In genomic region chr12:118541945-118542344, GRCh38 we compare ENCODE assay signal across 22 cellular contexts.
DNase-seq lines count a peak whose midpoint lies in the region; ATAC-seq lines count a peak whose summit lies in the region.
"Had no signal": no experiment of that assay in that cellular context is flagged by ENCODE, and none has a peak within 500 bp of the region (broad histone marks: within the 10 kb centered on the region; RNA-seq: fewer than 3 reads in every experiment).

No MANE protein-coding gene starts in this region.

- H3K4me2 ChIP-seq in mesendoderm (ENCODE audit: low read length): no peak overlapping the region
- H3K4me2 ChIP-seq: GM23338 had no signal

- H2AK5ac ChIP-seq in mesendoderm (ENCODE audit: low read length): no peak overlapping the region

- H3K27ac ChIP-seq in mesendoderm (ENCODE audit: low read depth, low read length): no peak overlapping the region
- H3K27ac ChIP-seq: SK-N-MC had no signal

- H3K4ac ChIP-seq in mesendoderm (ENCODE audit: low read depth, low read length): no peak overlapping the region

- H3K36me3 ChIP-seq in mesendoderm (ENCODE audit: control insufficient read depth, insufficient read depth, low read length): no peaks in the 10 kb centered on the region

- no peaks in the 10 kb centered on the region for H3K79me2 ChIP-seq in mesendoderm (ENCODE audit: control insufficient read depth, insufficient read depth, low read length)

- no peak overlapping the region for H3K23ac ChIP-seq in mesendoderm (ENCODE audit: low read length)

- H3K56ac ChIP-seq in mesendoderm (ENCODE audit: low read length): no peak overlapping the region

- H2BK5ac ChIP-seq in mesendoderm (ENCODE audit: low read length): no peak overlapping the region

- H3K27me3 ChIP-seq in mesendoderm (ENCODE audit: insufficient read depth, low read length, poor library complexity): no peaks in the 10 kb centered on the region

- ATAC-seq in HG03439 (IDR thresholded peaks at IDR 0.05; ENCODE audit: unreplicated experiment) (no peak), GM19324 (IDR thresholded peaks at IDR 0.05; ENCODE audit: low FRiP score, unreplicated experiment) (no peak)
- ATAC-seq: GM23338, Panc1 had no signal

- H3K9ac ChIP-seq in mesendoderm (ENCODE audit: low read length): no peak overlapping the region

- H4K8ac ChIP-seq in mesendoderm (ENCODE audit: low read depth, low read length): no peak overlapping the region

- no peaks in the 10 kb centered on the region for H3K79me1 ChIP-seq in mesendoderm (ENCODE audit: low read length)

- WGBS in mesendoderm (ENCODE audit: extremely low coverage, insufficient coverage, low lambda C conversion rate): no CpG with 5 or more reads among the region's 6 CpGs

- H3K18ac ChIP-seq in mesendoderm (ENCODE audit: low read length): no peak overlapping the region

- in situ Hi-C loops in SK-MEL-5 (cut with HindIII; ENCODE audit: low pct_unique_long_range_greater_than_20kb, low sequenced_read_pairs): no loop called here

- no peak overlapping the region for H2BK120ac ChIP-seq in mesendoderm (ENCODE audit: low read depth, low read length)

- DNase-seq in HCEC 1CT: peak; percentile 25
- peak; percentile 36 for DNase-seq in M059J (ENCODE audit: low read depth)
- peak; percentile 53 for DNase-seq in SK-MEL-5 (ENCODE audit: low read depth, low spot score)
- peak; percentile 14 for DNase-seq in mesendoderm
- DNase-seq in stimulated activated CD4-positive, alpha-beta T cell treated with anti-CD3 and anti-CD28 coated beads, Interleukin-4, amount 100 ng/mL, for 1 hour: no peak
- no peak for DNase-seq in NCI-H2196 treated with DMSO at 0.1 percent for 48 hours (lab: John Stamatoyannopoulos, UW; ENCODE audit: unreplicated experiment)
- DNase-seq: CD8-positive, alpha-beta memory T cell; DMS 273 treated with DMSO at 0.1 percent for 48 hours; DND-41; IMR-90; NCI-H1105; NCI-H1436 treated with DMSO at 0.1 percent for 48 hours; NCI-H187 treated with DMSO at 0.1 percent for 48 hours; NCI-H446 treated with DMSO at 0.1 percent for 48 hours; NCI-H526; NCI-H82; SHP77 treated with DMSO at 0.1 percent for 48 hours had no signal

- no peak overlapping the region for H4K5ac ChIP-seq in mesendoderm (ENCODE audit: low read length)

- no peak overlapping the region for H2BK15ac ChIP-seq in mesendoderm (replicated peaks; ENCODE audit: low read depth)

- no peaks in the 10 kb centered on the region for H3K4me1 ChIP-seq in mesendoderm (ENCODE audit: control insufficient read depth, low read depth, low read length)

- H3K4me3 ChIP-seq in mesendoderm (ENCODE audit: low read length): no peak overlapping the region
- H3K4me3 ChIP-seq: GM23338, SK-N-MC had no signal

Comparison
In these comparisons a context has a peak if more than half of its experiments do, and no peak if none do; other contexts are left out.
1. DNase-seq: peak in HCEC 1CT (single experiment), M059J (single experiment), SK-MEL-5 (single experiment) and mesendoderm (single experiment); none in stimulated activated CD4-positive, alpha-beta T cell treated with anti-CD3 and anti-CD28 coated beads, Interleukin-4, amount 100 ng/mL, for 1 hour (single experiment) and NCI-H2196 treated with DMSO at 0.1 percent for 48 hours (single experiment).